ENCODE assay signal across 9 cellular contexts in the genomic region with DNA sequence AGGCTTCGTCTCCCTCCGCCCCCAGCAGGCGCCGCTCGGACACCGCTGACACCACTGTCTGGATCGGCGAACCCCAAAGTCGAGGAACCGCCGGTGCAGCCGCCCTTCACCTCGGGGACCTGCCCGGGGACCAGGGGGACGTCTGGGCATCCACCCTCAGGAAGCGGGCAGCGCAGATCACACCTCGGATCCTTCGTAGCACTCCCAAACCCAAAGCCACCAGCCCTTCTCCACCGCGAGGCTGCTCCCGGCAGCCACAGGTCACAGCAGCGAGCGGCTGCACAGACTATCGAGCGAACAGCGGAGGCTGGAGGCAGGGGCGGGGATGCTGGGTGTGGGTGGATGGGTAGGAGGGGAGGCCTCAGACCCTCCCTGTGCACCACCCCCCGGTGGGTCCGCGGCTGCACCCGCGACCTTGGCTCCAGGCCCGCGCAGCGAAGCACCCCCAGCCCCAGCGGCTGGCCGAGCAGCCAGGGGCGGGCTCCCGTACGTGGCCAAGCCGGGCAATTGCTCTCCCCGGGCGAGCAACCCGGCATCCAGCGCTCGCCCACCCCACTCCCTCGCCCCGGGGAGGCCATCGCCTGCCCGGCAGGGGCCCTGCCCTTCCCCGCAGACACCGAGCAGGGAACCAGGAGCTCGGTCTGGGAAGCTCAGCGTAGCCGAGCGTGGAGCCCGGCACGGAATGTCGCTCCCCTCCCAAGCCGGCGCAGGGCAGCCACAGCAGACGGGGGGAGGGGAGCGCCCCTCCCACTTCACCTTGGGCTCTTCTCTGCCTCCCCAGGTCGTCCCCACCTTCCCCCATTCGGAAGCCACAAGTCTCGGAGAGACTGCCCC. TPM values are rescaled to one million over a fixed set of nuclear protein-coding genes. Genes with fewer than 3 reads are reported as not detected.
A peak's percentile ranks its signal among the peaks of the same experiment; 100 is the strongest.
DNase-seq lines count a peak whose midpoint lies in the region; ATAC-seq, FAIRE-seq and TF ChIP-seq lines count a peak whose summit lies in the region.
"Had no signal": no experiment of that assay in that cellular context is flagged by ENCODE, and none has a peak within 500 bp of the region (broad histone marks: within the 10 kb centered on the region; RNA-seq: fewer than 3 reads in every experiment).

No MANE protein-coding gene starts in this region.

- POLR2A ChIA-PET in HepG2 (lab: Yijun Ruan, JAX), result no interaction called here

- H3K27ac ChIP-seq in HepG2 (ENCODE audit: extremely low read length, insufficient read depth, low read length), result no peak overlapping the region
- H3K27ac ChIP-seq: 22Rv1 had no signal

- H3K4me1 ChIP-seq in HepG2 (ENCODE audit: insufficient read depth, low read length), result peaks cover 5% of the 10 kb centered on the region; the same call in 1 of the 2 replicates

- TF ChIP-seq POLR2A in HepG2 (IDR thresholded peaks at IDR 0.05; ENCODE audit: insufficient read depth in 1 of 2, low read depth in 2 of 2, low read length in 2 of 2), result no peak

- peak overlapping the region; percentile 45; the same call in 1 of the 2 replicates for H3K4me2 ChIP-seq in HepG2 (ENCODE audit: low read depth, low read length)

- no peaks in the 10 kb centered on the region for H3K79me2 ChIP-seq in HepG2 (ENCODE audit: insufficient read depth, low read length)

- no peak overlapping the region for H3K9ac ChIP-seq in HepG2 (ENCODE audit: insufficient read depth, low read depth, low read length)

- H3K27me3 ChIP-seq in bronchial epithelial cell (ENCODE audit: control insufficient read depth, insufficient read depth, low read length) (peaks cover 1% of the 10 kb centered on the region), HepG2 (ENCODE audit: control insufficient read depth in 1 of 2, insufficient read depth in 2 of 2, low read length in 2 of 2) (peaks cover 27 to 83% of the 10 kb centered on the region in 2 experiments)

- peak overlapping the region; percentile 67 for H3K27ac Mint-ChIP-seq in stimulated activated naive B cell treated with anti-CD40 and anti-IgM and Interleukin-4, amounts not matched to agents 10 μg/mL and 1 μg/mL and 100 μg/mL, for 72 hours

- H4K20me1 ChIP-seq in HepG2 (ENCODE audit: insufficient read depth, low read length), result no peaks in the 10 kb centered on the region; the same call in 1 of the 2 replicates

- peaks cover 31 to 56% of the 10 kb centered on the region in 2 donors for H3K4me1 Mint-ChIP-seq in stimulated activated naive B cell treated with anti-CD40 and anti-IgM and Interleukin-4, amounts not matched to agents 10 μg/mL and 1 μg/mL and 100 μg/mL, for 72 hours

- peak overlapping the region; percentile 91 to 94 for H3K4me3 Mint-ChIP-seq in stimulated activated naive B cell treated with anti-CD40 and anti-IgM and Interleukin-4, amounts not matched to agents 10 μg/mL and 1 μg/mL and 100 μg/mL, for 72 hours

- H3K9me3 ChIP-seq in HepG2 (ENCODE audit: low read length), result no peaks in the 10 kb centered on the region

- CTCF ChIA-PET in HepG2 (lab: Yijun Ruan, JAX; ENCODE audit: low intra/inter-chr PET ratio, low total read pairs), result no interaction called here

- ATAC-seq in HepG2, result peak; percentile 63
- ATAC-seq in stimulated activated naive B cell treated with anti-CD40 and anti-IgM and Interleukin-4, amounts not matched to agents 10 μg/mL and 1 μg/mL and 100 μg/mL, for 72 hours (replicated peaks), result peak; percentile 53 to 57
- no peak for ATAC-seq in HG02852 (IDR thresholded peaks at IDR 0.05; ENCODE audit: unreplicated experiment)
- no peak for ATAC-seq in HG03045 (IDR thresholded peaks at IDR 0.05; ENCODE audit: unreplicated experiment)

- intact Hi-C loops in HepG2 (cut with micrococcal nuclease; ENCODE audit: unreplicated experiment), result no loop called here

- DNase-seq in DMS 273 (lab: John Stamatoyannopoulos, UW; ENCODE audit: unreplicated experiment) (peak; percentile 73), DMS 273 treated with DMSO at 0.1 percent for 48 hours (lab: John Stamatoyannopoulos, UW) (no peak), RPMI8226 (peak; percentile 13), bronchial epithelial cell (ENCODE audit: low read depth) (peak; percentile 25), HepG2 (ENCODE audit: low spot score) (no peak)
- DNase-seq in stimulated activated naive B cell treated with anti-CD40 and anti-IgM and Interleukin-4, amounts not matched to agents 10 μg/mL and 1 μg/mL and 100 μg/mL, for 72 hours, result no peak

- TF ChIP-seq EP300 in HepG2 (IDR thresholded peaks at IDR 0.05; ENCODE audit: low read depth in 2 of 2, low read length in 2 of 2) (no peak), HepG2 (CRISPR knock-in tag; IDR thresholded peaks at IDR 0.05; ENCODE audit: borderline replicate concordance) (no peak)

- no peak overlapping the region for H2AFZ ChIP-seq in HepG2 (ENCODE audit: low read length)

- H3K4me3 ChIP-seq in bronchial epithelial cell (ENCODE audit: low read depth, low read length) (peak overlapping the region; percentile 78), HepG2 (replicated peaks in 1 of 3; ENCODE audit: insufficient read depth in 1 of 3, low read depth in 2 of 3, low read length in 3 of 3) (no peak overlapping the region)

- no peaks in the 10 kb centered on the region for H3K9me3 Mint-ChIP-seq in stimulated activated naive B cell treated with anti-CD40 and anti-IgM and Interleukin-4, amounts not matched to agents 10 μg/mL and 1 μg/mL and 100 μg/mL, for 72 hours

- H3K27me3 Mint-ChIP-seq in stimulated activated naive B cell treated with anti-CD40 and anti-IgM and Interleukin-4, amounts not matched to agents 10 μg/mL and 1 μg/mL and 100 μg/mL, for 72 hours, result peaks cover 0 to 10% of the 10 kb centered on the region in 2 donors

- in situ Hi-C loops in HepG2 (cut with HindIII; ENCODE audit: extremely low pct_ligation_motif_present, low pct_unique_long_range_greater_than_20kb), result loop anchor here (10.0 kb wide), 1 partner anchor 312 kb away; no protein-coding TSS in a partner anchor

- WGBS in HepG2 (ENCODE audit: low lambda C conversion rate), result 8% methylated on average over 13 of the region's 67 CpGs

- TF ChIP-seq RAD21 in HepG2 (CRISPR knock-in tag; IDR thresholded peaks at IDR 0.05), result peak; percentile 45; the same call in 1 of the 2 replicates

- BruUV-seq in HepG2 (replicated peaks; lab: Mats Ljungman, UMichigan), result no TSS peak

- TF ChIP-seq CTCF in bronchial epithelial cell (IDR thresholded peaks at IDR 0.05; ENCODE audit: insufficient read depth, low read length, severe bottlenecking) (peak; percentile 42), HepG2 (CRISPR knock-in tag; IDR thresholded peaks at IDR 0.05) (peak; percentile 68)

- H3K36me3 Mint-ChIP-seq in stimulated activated naive B cell treated with anti-CD40 and anti-IgM and Interleukin-4, amounts not matched to agents 10 μg/mL and 1 μg/mL and 100 μg/mL, for 72 hours, result no peaks in the 10 kb centered on the region

- FAIRE-seq in bronchial epithelial cell (lab: Jason Lieb, UNC), result no peak
- FAIRE-seq in HepG2 (lab: Jason Lieb, UNC), result no peak

- H3K36me3 ChIP-seq in bronchial epithelial cell (ENCODE audit: control insufficient read depth, insufficient read depth, low read length) (no peaks in the 10 kb centered on the region), HepG2 (replicated peaks in 1 of 2; ENCODE audit: control insufficient read depth in 1 of 2, insufficient read depth in 2 of 2, low read length in 2 of 2) (no peaks in the 10 kb centered on the region)

TF ChIP-seq in HepG2, 621 proteins besides CTCF, POLR2A, EP300 and RAD21 (continues in another document):
- TF ChIP-seq EZH2 (conservative IDR thresholded peaks at IDR 0.05; ENCODE audit: low read depth, low read length) (peak; percentile 93), ZNF160 (CRISPR knock-in tag; IDR thresholded peaks at IDR 0.05) (no peak)
- TF ChIP-seq, protein P1, sequence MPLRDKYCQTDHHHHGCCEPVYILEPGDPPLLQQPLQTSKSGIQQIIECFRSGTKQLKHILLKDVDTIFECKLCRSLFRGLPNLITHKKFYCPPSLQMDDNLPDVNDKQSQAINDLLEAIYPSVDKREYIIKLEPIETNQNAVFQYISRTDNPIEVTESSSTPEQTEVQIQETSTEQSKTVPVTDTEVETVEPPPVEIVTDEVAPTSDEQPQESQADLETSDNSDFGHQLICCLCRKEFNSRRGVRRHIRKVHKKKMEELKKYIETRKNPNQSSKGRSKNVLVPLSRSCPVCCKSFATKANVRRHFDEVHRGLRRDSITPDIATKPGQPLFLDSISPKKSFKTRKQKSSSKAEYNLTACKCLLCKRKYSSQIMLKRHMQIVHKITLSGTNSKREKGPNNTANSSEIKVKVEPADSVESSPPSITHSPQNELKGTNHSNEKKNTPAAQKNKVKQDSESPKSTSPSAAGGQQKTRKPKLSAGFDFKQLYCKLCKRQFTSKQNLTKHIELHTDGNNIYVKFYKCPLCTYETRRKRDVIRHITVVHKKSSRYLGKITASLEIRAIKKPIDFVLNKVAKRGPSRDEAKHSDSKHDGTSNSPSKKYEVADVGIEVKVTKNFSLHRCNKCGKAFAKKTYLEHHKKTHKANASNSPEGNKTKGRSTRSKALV (CRISPR knock-in tag; IDR thresholded peaks at IDR 0.05), result peak; percentile 71

RNA-seq across cellular contexts. Expression of a gene that starts 1.0 kb away (rescaled TPM):
- total RNA-seq in bronchial epithelial cell, result 2.1 and 5.5 TPM in 2 replicates
- not detected in 2 replicates for total RNA-seq in HepG2 (2016; rRNA removed; fragmentation: Illumina TruSeq; extraction: Trizol)
- total RNA-seq in HepG2 (2016; cell fraction: cytosol; rRNA removed; fragmentation: Illumina TruSeq; extraction: Trizol; ENCODE audit: low read depth), result 0.18 TPM in 1 of 2 replicates, not detected in the other
- total RNA-seq in HepG2 (2016; cell fraction: insoluble cytoplasmic fraction; rRNA removed; fragmentation: Illumina TruSeq; extraction: Trizol), result not detected in 2 replicates
- total RNA-seq in HepG2 (2016; cell fraction: membrane; rRNA removed; fragmentation: Illumina TruSeq; extraction: Trizol), result not detected in 2 replicates
- not detected in 2 replicates for total RNA-seq in HepG2 (2016; cell fraction: nucleus; rRNA removed; fragmentation: Illumina TruSeq; extraction: Trizol)
- polyA plus RNA-seq in HepG2 (2011; rRNA removed), result not detected in 2 replicates
- polyA plus RNA-seq in HepG2 (2011; cell fraction: cytosol; rRNA removed), result not detected in 2 replicates
- polyA plus RNA-seq in HepG2 (2011; cell fraction: nucleus; rRNA removed), result not detected in 2 replicates
- polyA plus RNA-seq in HepG2 (2012), result not detected in 2 replicates
- not detected in 2 replicates for polyA plus RNA-seq in HepG2 (2016; cell fraction: cytosol; fragmentation: Illumina TruSeq; extraction: Trizol; ENCODE audit: low read depth)
- not detected in 2 replicates for polyA plus RNA-seq in HepG2 (2016; cell fraction: insoluble cytoplasmic fraction; fragmentation: Illumina TruSeq; extraction: Trizol; ENCODE audit: low read depth)
- not detected in 2 replicates for polyA plus RNA-seq in HepG2 (2016; cell fraction: membrane; fragmentation: Illumina TruSeq; extraction: Trizol; ENCODE audit: low read depth)
- not detected in 2 replicates for polyA plus RNA-seq in HepG2 (2016; cell fraction: nucleus; fragmentation: Illumina TruSeq; extraction: Trizol; ENCODE audit: insufficient read depth, low read depth)
- polyA minus RNA-seq in HepG2 (2011; rRNA and poly(A)+ RNA removed; ENCODE audit: low replicate concordance), result not detected in 2 replicates
- polyA minus RNA-seq in HepG2 (2011; cell fraction: cytosol; rRNA and poly(A)+ RNA removed), result not detected in 2 replicates
- not detected in 2 replicates for polyA minus RNA-seq in HepG2 (2011; cell fraction: nucleus; rRNA and poly(A)+ RNA removed)

Comparison
In these comparisons a context has a peak if more than half of its experiments do, and no peak if none do; other contexts are left out.
1. DNase-seq: peak in DMS 273 (single experiment), RPMI8226 (single experiment) and bronchial epithelial cell (single experiment); none in DMS 273 treated with DMSO at 0.1 percent for 48 hours (single experiment), HepG2 (single experiment) and stimulated activated naive B cell treated with anti-CD40 and anti-IgM and Interleukin-4, amounts not matched to agents 10 μg/mL and 1 μg/mL and 100 μg/mL, for 72 hours (single experiment).
2. ATAC-seq: peak in HepG2 (single experiment) and stimulated activated naive B cell treated with anti-CD40 and anti-IgM and Interleukin-4, amounts not matched to agents 10 μg/mL and 1 μg/mL and 100 μg/mL, for 72 hours (2 of 2); none in HG02852 (single experiment) and HG03045 (single experiment).